8 cellular contexts compared by ENCODE assay signal in the genomic region with DNA sequence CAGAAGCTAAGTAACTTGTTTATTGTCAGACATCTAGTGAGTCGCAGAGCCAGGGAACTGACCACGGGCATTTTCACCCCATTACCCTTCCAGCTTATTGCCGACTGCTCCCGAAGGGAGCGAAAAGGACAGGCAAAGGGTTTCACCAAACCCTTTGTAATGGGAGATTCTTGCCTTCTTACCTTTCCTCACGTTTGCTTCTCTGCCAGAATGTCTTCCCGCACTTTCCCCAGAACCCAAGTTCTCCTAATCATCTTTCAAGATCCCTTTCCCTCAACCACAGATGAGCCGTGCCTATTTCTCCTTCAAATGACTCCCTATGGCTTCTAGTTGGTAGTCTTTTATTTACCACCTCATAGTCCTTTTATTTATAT. TPM values are rescaled to one million over a fixed set of nuclear protein-coding genes. Genes with fewer than 3 reads are reported as not detected.
DNase-seq lines count a peak whose midpoint lies in the region; ATAC-seq and TF ChIP-seq lines count a peak whose summit lies in the region.

No MANE protein-coding gene starts in this region.

- peak overlapping the region; percentile 91 for H2AFZ ChIP-seq in MM.1S (ENCODE audit: low read length)

- H3K9me3 ChIP-seq in CD8-positive, alpha-beta memory T cell (ENCODE audit: low read length) = no peaks in the 10 kb centered on the region
- no peaks in the 10 kb centered on the region for H3K9me3 ChIP-seq in MM.1S (replicated peaks; ENCODE audit: insufficient read depth, low read length)

- POLR2A ChIA-PET in CD8-positive, alpha-beta memory T cell (lab: Charles Lee) = interaction anchor here (1.5 to 5.1 kb wide), 2 partner anchors 31 to 80 kb away, joined by 6 to 46 read pairs; partner anchors contain the start of genes AASDH, PAICS and PPAT

- peak overlapping the region; percentile 97 for H3K4me3 ChIP-seq in CD8-positive, alpha-beta memory T cell (ENCODE audit: low read length)
- H3K4me3 ChIP-seq in MM.1S (ENCODE audit: low read length) (peak overlapping the region; percentile 94), coronary artery (peak overlapping the region; percentile 97)

- no peaks in the 10 kb centered on the region for H3K9me3 Mint-ChIP-seq in CD8-positive, alpha-beta memory T cell
- no peaks in the 10 kb centered on the region for H3K9me3 Mint-ChIP-seq in naive B cell

- peak overlapping the region; percentile 90 for H3K9ac ChIP-seq in MM.1S (ENCODE audit: low read length)

- DNase-seq in CD8-positive, alpha-beta memory T cell = no peak
- DNase-seq in MM.1S (no peak), coronary artery (ENCODE audit: low spot score) (no peak), naive B cell (no peak), NCI-H1694 (lab: John Stamatoyannopoulos, UW) (no peak), NCI-H446 (lab: John Stamatoyannopoulos, UW) (no peak), AG08395 (ENCODE audit: low spot score) (no peak)
- no peak for DNase-seq in activated CD4-positive, alpha-beta T cell treated with anti-CD3 and anti-CD28 coated beads for 48 hours

- H3K4me1 Mint-ChIP-seq in CD8-positive, alpha-beta memory T cell = peaks cover 58 to 79% (median 65%) of the 10 kb centered on the region in 3 donors
- peaks cover 41 to 62% (median 57%) of the 10 kb centered on the region in 3 donors for H3K4me1 Mint-ChIP-seq in naive B cell

- H3K4me1 ChIP-seq in CD8-positive, alpha-beta memory T cell (ENCODE audit: insufficient read depth, low read length) = peaks cover 48% of the 10 kb centered on the region
- H3K4me1 ChIP-seq in MM.1S (ENCODE audit: low read length) = peaks cover 17% of the 10 kb centered on the region

- H3K27ac ChIP-seq in CD8-positive, alpha-beta memory T cell (ENCODE audit: low read depth, low read length) = peak overlapping the region; percentile 96
- peak overlapping the region; percentile 73; the same call in 1 of the 2 replicates for H3K27ac ChIP-seq in MM.1S (ENCODE audit: low read length)
- peak overlapping the region; percentile 75 to 92 for H3K27ac ChIP-seq in coronary artery

- H3K4me2 ChIP-seq in MM.1S (ENCODE audit: low read depth, low read length) = peak overlapping the region; percentile 70

- H3K27me3 ChIP-seq in CD8-positive, alpha-beta memory T cell (ENCODE audit: insufficient read depth, low read length, poor library complexity, severe bottlenecking) = no peaks in the 10 kb centered on the region
- no peaks in the 10 kb centered on the region for H3K27me3 ChIP-seq in MM.1S (replicated peaks; ENCODE audit: insufficient read depth, low read length)

- peaks cover 12% of the 10 kb centered on the region for H3F3A ChIP-seq in MM.1S (ENCODE audit: insufficient read depth, low read length)

- H3K9me2 ChIP-seq in MM.1S (replicated peaks; ENCODE audit: insufficient read depth, low read length) = no peaks in the 10 kb centered on the region

- H3K4me3 Mint-ChIP-seq in CD8-positive, alpha-beta memory T cell = peak overlapping the region; percentile 93 to 100 (median 98)
- peak overlapping the region; percentile 94 to 100 (median 98) for H3K4me3 Mint-ChIP-seq in naive B cell

- H3K27ac Mint-ChIP-seq in CD8-positive, alpha-beta memory T cell = peak overlapping the region; percentile 92 to 100 (median 98)
- peak overlapping the region; percentile 92 to 99 (median 96) for H3K27ac Mint-ChIP-seq in naive B cell

- no peaks in the 10 kb centered on the region for H4K20me1 ChIP-seq in MM.1S (ENCODE audit: insufficient read depth, low read length)

- H3K79me2 ChIP-seq in MM.1S (ENCODE audit: low read length) = peaks cover 89% of the 10 kb centered on the region

- CTCF ChIA-PET in CD8-positive, alpha-beta memory T cell (lab: Charles Lee) = interaction anchor here (0.7 to 2.3 kb wide), 4 partner anchors 15 to 43 kb away, joined by 3 to 20 read pairs (median 4); partner anchors contain the start of genes PAICS and PPAT

- H3K27me3 Mint-ChIP-seq in CD8-positive, alpha-beta memory T cell = no peaks in the 10 kb centered on the region
- no peaks in the 10 kb centered on the region for H3K27me3 Mint-ChIP-seq in naive B cell

- TF ChIP-seq CTCF in MM.1S (IDR thresholded peaks at IDR 0.05; ENCODE audit: low read length) = no peak
- TF ChIP-seq CTCF in coronary artery (IDR thresholded peaks at IDR 0.05) = no peak

- peaks cover 9% of the 10 kb centered on the region for H3K36me3 ChIP-seq in CD8-positive, alpha-beta memory T cell (ENCODE audit: insufficient read depth, low read length)
- H3K36me3 ChIP-seq in MM.1S (replicated peaks; ENCODE audit: insufficient read depth, low read length) = peaks cover 4% of the 10 kb centered on the region; the same call in 1 of the 2 replicates

- no peak for ATAC-seq in naive B cell (ENCODE audit: low read depth in 2 of 2)

- peaks cover 0 to 45% (median 3%) of the 10 kb centered on the region in 3 donors for H3K36me3 Mint-ChIP-seq in CD8-positive, alpha-beta memory T cell
- H3K36me3 Mint-ChIP-seq in naive B cell = peaks cover 5 to 19% of the 10 kb centered on the region in 2 donors

RNA-seq across cellular contexts. Expression of gene SRP72, which starts 0.5 kb away (rescaled TPM):
- 100 to 1,000 TPM; 190 to 197 TPM for total RNA-seq in CD8-positive, alpha-beta memory T cell
- 175 TPM for polyA plus RNA-seq in CD8-positive, alpha-beta memory T cell
- 100 to 1,000 TPM; 193 to 252 (median 211) TPM for polyA plus RNA-seq in naive B cell (ENCODE audit: low read depth in 6 of 6)

RNA-seq across cellular contexts. Expression of gene PAICS, which starts 30.8 kb away (rescaled TPM):
- 100 to 1,000 TPM; 325 to 337 TPM for total RNA-seq in CD8-positive, alpha-beta memory T cell
- polyA plus RNA-seq in CD8-positive, alpha-beta memory T cell = 31.3 TPM
- polyA plus RNA-seq in naive B cell (ENCODE audit: low read depth in 6 of 6) = 10 to 100 TPM; 17.0 to 37.1 (median 33.1) TPM

RNA-seq across cellular contexts. Expression of gene PPAT, which starts 31.5 kb away (rescaled TPM):
- total RNA-seq in CD8-positive, alpha-beta memory T cell = 10 to 100 TPM; 58.5 to 63.1 TPM
- polyA plus RNA-seq in CD8-positive, alpha-beta memory T cell = 14.0 TPM
- polyA plus RNA-seq in naive B cell (ENCODE audit: low read depth in 6 of 6) = 10 to 100 TPM in 3 of 6 donors, 1 to 10 TPM in 3; 7.3 to 13.4 (median 11.5) TPM

RNA-seq across cellular contexts. Expression of gene ARL9, which starts 38.7 kb away (rescaled TPM):
- under 1 TPM; 0.35 to 0.38 TPM for total RNA-seq in CD8-positive, alpha-beta memory T cell
- not detected for polyA plus RNA-seq in CD8-positive, alpha-beta memory T cell
- polyA plus RNA-seq in naive B cell (ENCODE audit: low read depth in 6 of 6) = not detected
